ENCODE assay signal across 19 cellular contexts in genomic region chr6:91497770-91498169, GRCh38.
"Had no signal": no experiment of that assay in that cellular context is flagged by ENCODE, and none has a peak within 500 bp of the region (broad histone marks: within the 10 kb centered on the region; RNA-seq: fewer than 3 reads in every experiment).

No MANE protein-coding gene starts in this region.

- H3K4me3 ChIP-seq: left ventricle myocardium inferior, lung, mucosa of descending colon, ovary, right atrium auricular region, right lobe of liver, smooth muscle cell, tibial nerve, uterus had no signal

- H3K27me3 ChIP-seq: ovary, right atrium auricular region, right lobe of liver, tibial nerve, uterus had no signal

- H3K36me3 ChIP-seq: left ventricle myocardium inferior, ovary, right atrium auricular region, right lobe of liver, tibial nerve, uterus had no signal

- H3K9me3 ChIP-seq: left ventricle myocardium inferior, mucosa of descending colon, ovary, right atrium auricular region, right lobe of liver, tibial nerve, uterus had no signal

- DNase-seq: islet precursor cell; left ventricle myocardium inferior; midbrain; mucosa of descending colon; naive thymus-derived CD4-positive, alpha-beta T cell; ovary; right lobe of liver; stimulated activated CD4-positive, alpha-beta T cell treated with anti-CD3 and anti-CD28 coated beads, Interleukin-1b, Interleukin-23, amount 100 ng/mL, for 48 hours; stimulated activated CD4-positive, alpha-beta T cell treated with anti-CD3 and anti-CD28 coated beads, Interleukin-2, amount 100 ng/mL, for 48 hours; stimulated activated CD4-positive, alpha-beta T cell treated with anti-CD3 and anti-CD28 coated beads, Interleukin-4, amount 100 ng/mL, for 4 hours; stimulated activated CD8-positive, alpha-beta memory T cell treated with anti-CD3 and anti-CD28 coated beads, Interleukin-4, amount 100 ng/mL, for 48 hours; stimulated activated naive CD4-positive, alpha-beta T cell treated with Interleukin-2 at 50 U/mL for 16 hours; stimulated activated naive CD8-positive, alpha-beta T cell treated with anti-CD3 and anti-CD28 coated beads, Interleukin-15, amount 100 ng/mL, for 72 hours; substantia nigra; uterus had no signal

- H3K4me1 ChIP-seq: left ventricle myocardium inferior, right atrium auricular region, right lobe of liver, tibial nerve, uterus had no signal

- H3K27ac ChIP-seq: left ventricle myocardium inferior, ovary, right atrium auricular region, right lobe of liver, tibial nerve, uterus had no signal
